37 cellular contexts compared by ENCODE assay signal in genomic region chr5:107858788-107859187, GRCh38.
"Had no signal": no experiment of that assay in that cellular context is flagged by ENCODE, and none has a peak within 500 bp of the region (broad histone marks: within the 10 kb centered on the region; RNA-seq: fewer than 3 reads in every experiment).

No MANE protein-coding gene starts in this region.

- H3K4me1 Mint-ChIP-seq: activated CD4-positive, alpha-beta memory T cell treated with anti-CD3 and anti-CD28 coated beads, Interleukin-2, amount 10 ng/mL, durations not matched to agents 7 days and 5 days; activated CD4-positive, alpha-beta T cell treated with anti-CD3 and anti-CD28 coated beads for 36 hours; activated CD8-positive, alpha-beta memory T cell treated with anti-CD3 and anti-CD28 coated beads, Interleukin-2, amount 10 ng/mL, durations not matched to agents 7 days and 5 days; activated naive CD4-positive, alpha-beta T cell treated with anti-CD3 and anti-CD28 coated beads, Interleukin-2, amount 50 U/mL, for 24 hours; activated naive CD8-positive, alpha-beta T cell treated with anti-CD3 and anti-CD28 coated beads, Interleukin-2, amount 10 ng/mL, durations not matched to agents 7 days and 5 days; activated naive CD8-positive, alpha-beta T cell treated with anti-CD3 and anti-CD28 coated beads, Interleukin-2, amount 50 U/mL, for 24 hours; brain; central memory CD8-positive, alpha-beta T cell; T-cell; T-helper 17 cell; WTC11 had no signal

- H3K36me3 ChIP-seq: WERI-Rb-1 had no signal

- H3K27ac ChIP-seq: ascending aorta, cardiac muscle cell, WERI-Rb-1 had no signal

- DNase-seq: activated CD4-positive, alpha-beta memory T cell treated with anti-CD3 and anti-CD28 coated beads, Interleukin-2, amount 10 ng/mL, durations not matched to agents 7 days and 5 days; activated CD4-positive, alpha-beta T cell treated with anti-CD3 and anti-CD28 coated beads for 1 hour; activated CD4-positive, alpha-beta T cell treated with anti-CD3 and anti-CD28 coated beads for 36 hours; activated CD4-positive, alpha-beta T cell treated with anti-CD3 and anti-CD28 coated beads for 48 hours; activated CD4-positive, alpha-beta T cell treated with anti-CD3 and anti-CD28 coated beads, Interleukin-2, amount 10 ng/mL, durations not matched to agents 7 days and 5 days; activated CD4-positive, alpha-beta T cell treated with anti-CD3 and anti-CD28 coated beads, Interleukin-2, amount 50 U/mL, for 48 hours; activated CD4-positive, CD25-positive, alpha-beta regulatory T cell; activated CD8-positive, alpha-beta memory T cell treated with anti-CD3 and anti-CD28 coated beads for 24 hours; activated CD8-positive, alpha-beta memory T cell treated with anti-CD3 and anti-CD28 coated beads, Interleukin-2, amount 10 ng/mL, durations not matched to agents 7 days and 5 days; activated CD8-positive, alpha-beta memory T cell treated with anti-CD3 and anti-CD28 coated beads, Interleukin-2, amount 50 U/mL, for 48 hours; activated CD8-positive, alpha-beta T cell treated with anti-CD3 and anti-CD28 coated beads, Interleukin-2, amount 10 ng/mL, durations not matched to agents 7 days and 5 days; activated effector memory CD4-positive, alpha-beta T cell treated with Interleukin-2 at 50 U/mL for 16 hours; activated gamma-delta T cell; activated naive CD4-positive, alpha-beta T cell treated with anti-CD3 and anti-CD28 coated beads, Interleukin-2, amount 10 ng/mL, durations not matched to agents 7 days and 5 days; activated naive CD4-positive, alpha-beta T cell treated with Interleukin-2 at 50 U/mL for 16 hours; activated naive CD8-positive, alpha-beta T cell treated with anti-CD3 and anti-CD28 coated beads, Interleukin-2, amount 10 ng/mL, durations not matched to agents 7 days and 5 days; activated naive CD8-positive, alpha-beta T cell treated with anti-CD3 and anti-CD28 coated beads, Interleukin-2, amount 50 U/mL, for 24 hours; activated T-cell treated with anti-CD3 and anti-CD28 coated beads, Interleukin-2, amount 50 U/mL, for 24 hours; activated T-cell treated with anti-CD3 and anti-CD28 coated beads, Interleukin-2, amount 50 U/mL, for 48 hours; amygdala; anterior cingulate cortex; caudate nucleus; cerebellar nuclear complex; T-cell; T-helper 17 cell; T-helper 9 cell; WERI-Rb-1 had no signal

- ATAC-seq: activated CD4-positive, alpha-beta T cell treated with anti-CD3 and anti-CD28 coated beads for 36 hours; activated CD4-positive, CD25-positive, alpha-beta regulatory T cell treated with anti-CD3 and anti-CD28 coated beads, Interleukin-2, amount 50 U/mL, for 24 hours; activated CD8-positive, alpha-beta memory T cell treated with anti-CD3 and anti-CD28 coated beads, Interleukin-2, amount 10 ng/mL, durations not matched to agents 7 days and 5 days; activated CD8-positive, alpha-beta T cell treated with anti-CD3 and anti-CD28 coated beads, Interleukin-2, amount 10 ng/mL, durations not matched to agents 7 days and 5 days; activated naive CD8-positive, alpha-beta T cell treated with anti-CD3 and anti-CD28 coated beads, Interleukin-2, amount 50 U/mL, for 24 hours; T-cell; T-helper 17 cell; WTC11 had no signal

- H3K27me3 Mint-ChIP-seq: activated CD4-positive, alpha-beta memory T cell treated with anti-CD3 and anti-CD28 coated beads, Interleukin-2, amount 10 ng/mL, durations not matched to agents 7 days and 5 days; activated CD4-positive, alpha-beta T cell treated with anti-CD3 and anti-CD28 coated beads for 36 hours; activated CD4-positive, alpha-beta T cell treated with anti-CD3 and anti-CD28 coated beads, Interleukin-2, amount 10 ng/mL, durations not matched to agents 7 days and 5 days; activated CD8-positive, alpha-beta memory T cell treated with anti-CD3 and anti-CD28 coated beads, Interleukin-2, amount 10 ng/mL, durations not matched to agents 7 days and 5 days; activated naive CD4-positive, alpha-beta T cell treated with anti-CD3 and anti-CD28 coated beads, Interleukin-2, amount 50 U/mL, for 24 hours; activated naive CD8-positive, alpha-beta T cell; activated naive CD8-positive, alpha-beta T cell treated with anti-CD3 and anti-CD28 coated beads, Interleukin-2, amount 50 U/mL, for 24 hours; activated T-cell treated with anti-CD3 and anti-CD28 coated beads, Interleukin-2, amount 50 U/mL, for 24 hours; brain; central memory CD8-positive, alpha-beta T cell; T-cell; T-helper 17 cell had no signal

- H3K4me3 Mint-ChIP-seq: activated CD4-positive, alpha-beta memory T cell treated with anti-CD3 and anti-CD28 coated beads, Interleukin-2, amount 10 ng/mL, durations not matched to agents 7 days and 5 days; activated CD4-positive, alpha-beta T cell treated with anti-CD3 and anti-CD28 coated beads for 36 hours; activated CD4-positive, alpha-beta T cell treated with anti-CD3 and anti-CD28 coated beads, Interleukin-2, amount 10 ng/mL, durations not matched to agents 7 days and 5 days; activated CD8-positive, alpha-beta memory T cell treated with anti-CD3 and anti-CD28 coated beads, Interleukin-2, amount 10 ng/mL, durations not matched to agents 7 days and 5 days; activated CD8-positive, alpha-beta T cell treated with anti-CD3 and anti-CD28 coated beads, Interleukin-2, amount 10 ng/mL, durations not matched to agents 7 days and 5 days; activated naive CD4-positive, alpha-beta T cell treated with anti-CD3 and anti-CD28 coated beads, Interleukin-2, amount 10 ng/mL, durations not matched to agents 7 days and 5 days; activated naive CD4-positive, alpha-beta T cell treated with anti-CD3 and anti-CD28 coated beads, Interleukin-2, amount 50 U/mL, for 24 hours; activated naive CD8-positive, alpha-beta T cell; activated naive CD8-positive, alpha-beta T cell treated with anti-CD3 and anti-CD28 coated beads, Interleukin-2, amount 10 ng/mL, durations not matched to agents 7 days and 5 days; activated naive CD8-positive, alpha-beta T cell treated with anti-CD3 and anti-CD28 coated beads, Interleukin-2, amount 50 U/mL, for 24 hours; activated T-cell treated with anti-CD3 and anti-CD28 coated beads, Interleukin-2, amount 50 U/mL, for 24 hours; brain; central memory CD8-positive, alpha-beta T cell; T-cell; T-helper 17 cell; WTC11 had no signal

- H3K9me3 Mint-ChIP-seq: activated CD4-positive, alpha-beta memory T cell treated with anti-CD3 and anti-CD28 coated beads, Interleukin-2, amount 10 ng/mL, durations not matched to agents 7 days and 5 days; activated CD4-positive, alpha-beta T cell treated with anti-CD3 and anti-CD28 coated beads, Interleukin-2, amount 10 ng/mL, durations not matched to agents 7 days and 5 days; activated naive CD4-positive, alpha-beta T cell treated with anti-CD3 and anti-CD28 coated beads, Interleukin-2, amount 10 ng/mL, durations not matched to agents 7 days and 5 days; activated naive CD4-positive, alpha-beta T cell treated with anti-CD3 and anti-CD28 coated beads, Interleukin-2, amount 50 U/mL, for 24 hours; activated naive CD8-positive, alpha-beta T cell treated with anti-CD3 and anti-CD28 coated beads, Interleukin-2, amount 10 ng/mL, durations not matched to agents 7 days and 5 days; activated naive CD8-positive, alpha-beta T cell treated with anti-CD3 and anti-CD28 coated beads, Interleukin-2, amount 50 U/mL, for 24 hours; activated T-cell treated with anti-CD3 and anti-CD28 coated beads, Interleukin-2, amount 50 U/mL, for 24 hours; brain; central memory CD8-positive, alpha-beta T cell; T-cell; WTC11 had no signal

- H3K4me3 ChIP-seq: ascending aorta, cardiac muscle cell had no signal

- H3K27me3 ChIP-seq: ascending aorta had no signal

- H3K36me3 Mint-ChIP-seq: activated CD8-positive, alpha-beta memory T cell treated with anti-CD3 and anti-CD28 coated beads, Interleukin-2, amount 10 ng/mL, durations not matched to agents 7 days and 5 days; activated naive CD4-positive, alpha-beta T cell treated with anti-CD3 and anti-CD28 coated beads, Interleukin-2, amount 10 ng/mL, durations not matched to agents 7 days and 5 days; WTC11 had no signal

- H3K27ac Mint-ChIP-seq: activated CD4-positive, alpha-beta memory T cell treated with anti-CD3 and anti-CD28 coated beads, Interleukin-2, amount 10 ng/mL, durations not matched to agents 7 days and 5 days; activated CD4-positive, alpha-beta T cell treated with anti-CD3 and anti-CD28 coated beads for 36 hours; activated CD4-positive, alpha-beta T cell treated with anti-CD3 and anti-CD28 coated beads, Interleukin-2, amount 10 ng/mL, durations not matched to agents 7 days and 5 days; activated CD8-positive, alpha-beta memory T cell treated with anti-CD3 and anti-CD28 coated beads, Interleukin-2, amount 10 ng/mL, durations not matched to agents 7 days and 5 days; activated CD8-positive, alpha-beta T cell treated with anti-CD3 and anti-CD28 coated beads, Interleukin-2, amount 10 ng/mL, durations not matched to agents 7 days and 5 days; activated naive CD4-positive, alpha-beta T cell treated with anti-CD3 and anti-CD28 coated beads, Interleukin-2, amount 10 ng/mL, durations not matched to agents 7 days and 5 days; activated naive CD4-positive, alpha-beta T cell treated with anti-CD3 and anti-CD28 coated beads, Interleukin-2, amount 50 U/mL, for 24 hours; activated naive CD8-positive, alpha-beta T cell; activated naive CD8-positive, alpha-beta T cell treated with anti-CD3 and anti-CD28 coated beads, Interleukin-2, amount 10 ng/mL, durations not matched to agents 7 days and 5 days; activated naive CD8-positive, alpha-beta T cell treated with anti-CD3 and anti-CD28 coated beads, Interleukin-2, amount 50 U/mL, for 24 hours; activated T-cell treated with anti-CD3 and anti-CD28 coated beads, Interleukin-2, amount 50 U/mL, for 24 hours; activated T-helper 2 cell treated with anti-CD3 and anti-CD28 coated beads, Interferon-gamma antibody, Interleukin-2, Interleukin-4, amounts not matched to agents 10 μg/mL and 5 μg/mL and 100 μg/mL, durations not matched to agents 14 hours and 24 hours and 36 hours; brain; T-cell; T-helper 17 cell; WTC11 had no signal

- FAIRE-seq: bronchial epithelial cell had no signal

- H3K4me1 ChIP-seq: ascending aorta had no signal

- H3K9me3 ChIP-seq: ascending aorta had no signal
